In genomic region chr11:2250485-2250884, GRCh38 we compare ENCODE assay signal across 1 cellular context.
TF ChIP-seq lines count a peak whose summit lies in the region.

No MANE protein-coding gene starts in this region.

TF ChIP-seq in H1, 55 proteins besides CTCF, POLR2A, EP300 and RAD21:
- no peak for TF ChIP-seq CEBPB (IDR thresholded peaks at IDR 0.05; ENCODE audit: low read depth, low read length)
- TF ChIP-seq BRCA1 (IDR thresholded peaks at IDR 0.05; ENCODE audit: low read depth, low read length), result no peak
- TF ChIP-seq RXRA (IDR thresholded peaks at IDR 0.05; ENCODE audit: insufficient read depth, low read depth, low read length), result no peak
- TF ChIP-seq KDM1A (IDR thresholded peaks at IDR 0.05; ENCODE audit: borderline replicate concordance, low read length), result no peak
- TF ChIP-seq CHD1 (IDR thresholded peaks at IDR 0.05; ENCODE audit: low read depth, low read length), result no peak
